Comparison of ENCODE assay signal across 13 cellular contexts in the genomic region with DNA sequence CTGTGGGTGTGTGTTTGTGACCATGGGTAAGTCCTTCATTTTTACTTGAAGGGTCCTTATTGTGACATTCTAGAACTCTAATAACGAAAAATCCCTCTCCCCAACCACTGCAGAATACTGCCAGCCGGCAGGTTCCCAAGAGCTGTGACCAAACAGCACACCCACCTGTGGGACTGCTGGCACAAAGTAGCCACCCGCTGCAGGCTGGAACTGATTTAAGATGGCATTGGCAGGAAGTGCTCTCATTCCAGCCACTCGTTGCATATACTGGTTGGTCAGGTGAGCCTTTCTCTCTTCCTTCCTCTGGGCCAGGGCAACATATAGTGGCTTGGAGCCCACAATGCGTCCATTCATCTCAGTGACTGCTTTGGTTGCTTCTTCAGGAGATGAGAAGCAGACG.
DNase-seq lines count a peak whose midpoint lies in the region; ATAC-seq and TF ChIP-seq lines count a peak whose summit lies in the region.
"Had no signal": no experiment of that assay in that cellular context is flagged by ENCODE, and none has a peak within 500 bp of the region (broad histone marks: within the 10 kb centered on the region; RNA-seq: fewer than 3 reads in every experiment).

No MANE protein-coding gene starts in this region.

- H3K36me3 ChIP-seq in MM.1S (replicated peaks; ENCODE audit: insufficient read depth, low read length): peaks cover 74% of the 10 kb centered on the region

- H3K27ac ChIP-seq in MM.1S (ENCODE audit: low read length): peak overlapping the region; percentile 94
- H3K27ac ChIP-seq: BLaER1 treated with 17β-estradiol and CSF1 and Interleukin-3, amounts not matched to agents 10 nM and 100 nM had no signal

- H3K4me3 ChIP-seq in MM.1S (ENCODE audit: low read length): no peak overlapping the region
- H3K4me3 ChIP-seq: BLaER1 treated with 17β-estradiol and CSF1 and Interleukin-3, amounts not matched to agents 10 nM and 100 nM; GM23338 had no signal

- no peaks in the 10 kb centered on the region for H3K27me3 Mint-ChIP-seq in activated T-cell treated with anti-CD3 and anti-CD28 coated beads, Interleukin-2, amount 50 U/mL, for 24 hours
- H3K27me3 Mint-ChIP-seq in stimulated activated memory B cell treated with anti-CD40 and anti-IgM and Interleukin-4, amounts not matched to agents 10 μg/mL and 1 μg/mL and 100 μg/mL, for 72 hours: no peaks in the 10 kb centered on the region
- H3K27me3 Mint-ChIP-seq: CD4-positive, CD25-positive, alpha-beta regulatory T cell had no signal

- no peaks in the 10 kb centered on the region for H3K9me3 Mint-ChIP-seq in activated T-cell treated with anti-CD3 and anti-CD28 coated beads, Interleukin-2, amount 50 U/mL, for 24 hours
- H3K9me3 Mint-ChIP-seq in stimulated activated memory B cell treated with anti-CD40 and anti-IgM and Interleukin-4, amounts not matched to agents 10 μg/mL and 1 μg/mL and 100 μg/mL, for 72 hours: no peaks in the 10 kb centered on the region
- H3K9me3 Mint-ChIP-seq: CD4-positive, CD25-positive, alpha-beta regulatory T cell; GM23338 had no signal

- H2AFZ ChIP-seq in MM.1S (ENCODE audit: low read length): no peak overlapping the region
- H2AFZ ChIP-seq: GM23338 had no signal

- H3K27ac Mint-ChIP-seq in activated T-cell treated with anti-CD3 and anti-CD28 coated beads, Interleukin-2, amount 50 U/mL, for 24 hours: peak overlapping the region; percentile 40
- no peak overlapping the region for H3K27ac Mint-ChIP-seq in stimulated activated memory B cell treated with anti-CD40 and anti-IgM and Interleukin-4, amounts not matched to agents 10 μg/mL and 1 μg/mL and 100 μg/mL, for 72 hours
- H3K27ac Mint-ChIP-seq: CD4-positive, CD25-positive, alpha-beta regulatory T cell; GM23338 had no signal

- no peak for TF ChIP-seq CTCF in MM.1S (IDR thresholded peaks at IDR 0.05; ENCODE audit: low read length)

- no peaks in the 10 kb centered on the region for H3K9me2 ChIP-seq in MM.1S (replicated peaks; ENCODE audit: insufficient read depth, low read length)

- peaks cover 98% of the 10 kb centered on the region for H3K79me2 ChIP-seq in MM.1S (ENCODE audit: low read length)

- peaks cover 50% of the 10 kb centered on the region for H3K4me1 ChIP-seq in MM.1S (ENCODE audit: low read length)
- H3K4me1 ChIP-seq: BLaER1 treated with 17β-estradiol and CSF1 and Interleukin-3, amounts not matched to agents 10 nM and 100 nM had no signal

- peaks cover 20% of the 10 kb centered on the region for H3K4me1 Mint-ChIP-seq in activated T-cell treated with anti-CD3 and anti-CD28 coated beads, Interleukin-2, amount 50 U/mL, for 24 hours (ENCODE audit: low read depth)
- H3K4me1 Mint-ChIP-seq in stimulated activated memory B cell treated with anti-CD40 and anti-IgM and Interleukin-4, amounts not matched to agents 10 μg/mL and 1 μg/mL and 100 μg/mL, for 72 hours: no peaks in the 10 kb centered on the region
- H3K4me1 Mint-ChIP-seq: GM23338 had no signal

- H3F3A ChIP-seq in MM.1S (ENCODE audit: insufficient read depth, low read length): peaks cover 97% of the 10 kb centered on the region

- no peak overlapping the region; the same call in 1 of the 2 replicates for H3K4me2 ChIP-seq in MM.1S (ENCODE audit: low read depth, low read length)
- H3K4me2 ChIP-seq: BLaER1 treated with 17β-estradiol and CSF1 and Interleukin-3, amounts not matched to agents 10 nM and 100 nM; GM23338 had no signal

- H4K20me1 ChIP-seq in MM.1S (ENCODE audit: insufficient read depth, low read length): peaks cover 59% of the 10 kb centered on the region

- no peaks in the 10 kb centered on the region for H3K27me3 ChIP-seq in MM.1S (replicated peaks; ENCODE audit: insufficient read depth, low read length)
- H3K27me3 ChIP-seq: BLaER1 treated with 17β-estradiol and CSF1 and Interleukin-3, amounts not matched to agents 10 nM and 100 nM had no signal

- peaks cover 100% of the 10 kb centered on the region for H3K36me3 Mint-ChIP-seq in activated T-cell treated with anti-CD3 and anti-CD28 coated beads, Interleukin-2, amount 50 U/mL, for 24 hours (ENCODE audit: low read depth)
- H3K36me3 Mint-ChIP-seq in stimulated activated memory B cell treated with anti-CD40 and anti-IgM and Interleukin-4, amounts not matched to agents 10 μg/mL and 1 μg/mL and 100 μg/mL, for 72 hours: peaks cover 97% of the 10 kb centered on the region

- DNase-seq in activated T-cell treated with anti-CD3 and anti-CD28 coated beads, Interleukin-2, amount 50 U/mL, for 24 hours: no peak
- DNase-seq in activated T-cell treated with anti-CD3 and anti-CD28 coated beads for 4 hours (no peak), MM.1S (no peak), cerebellar cortex (ENCODE audit: low spot score) (peak; percentile 52), kidney tubule cell (ENCODE audit: low spot score) (no peak)
- DNase-seq: 8988T; CD4-positive, CD25-positive, alpha-beta regulatory T cell; DMS53; H7 had no signal

- H3K9ac ChIP-seq in MM.1S (ENCODE audit: low read length): peak overlapping the region; percentile 42; the same call in 1 of the 2 replicates
- H3K9ac ChIP-seq: BLaER1 treated with 17β-estradiol and CSF1 and Interleukin-3, amounts not matched to agents 10 nM and 100 nM had no signal

- no peak for ATAC-seq in stimulated activated memory B cell treated with anti-CD40 and anti-IgM and Interleukin-4, amounts not matched to agents 10 μg/mL and 1 μg/mL and 100 μg/mL, for 72 hours
- ATAC-seq in HG03378 (IDR thresholded peaks at IDR 0.05; ENCODE audit: unreplicated experiment): no peak
- ATAC-seq: GM23338 had no signal

- no peak overlapping the region for H3K4me3 Mint-ChIP-seq in activated T-cell treated with anti-CD3 and anti-CD28 coated beads, Interleukin-2, amount 50 U/mL, for 24 hours
- H3K4me3 Mint-ChIP-seq in stimulated activated memory B cell treated with anti-CD40 and anti-IgM and Interleukin-4, amounts not matched to agents 10 μg/mL and 1 μg/mL and 100 μg/mL, for 72 hours: no peak overlapping the region
- H3K4me3 Mint-ChIP-seq: CD4-positive, CD25-positive, alpha-beta regulatory T cell; GM23338 had no signal

- no peaks in the 10 kb centered on the region for H3K9me3 ChIP-seq in MM.1S (replicated peaks; ENCODE audit: insufficient read depth, low read length)
- H3K9me3 ChIP-seq: BLaER1 treated with 17β-estradiol and CSF1 and Interleukin-3, amounts not matched to agents 10 nM and 100 nM had no signal
